Comparison of ENCODE assay signal across 10 cellular contexts in the genomic region with DNA sequence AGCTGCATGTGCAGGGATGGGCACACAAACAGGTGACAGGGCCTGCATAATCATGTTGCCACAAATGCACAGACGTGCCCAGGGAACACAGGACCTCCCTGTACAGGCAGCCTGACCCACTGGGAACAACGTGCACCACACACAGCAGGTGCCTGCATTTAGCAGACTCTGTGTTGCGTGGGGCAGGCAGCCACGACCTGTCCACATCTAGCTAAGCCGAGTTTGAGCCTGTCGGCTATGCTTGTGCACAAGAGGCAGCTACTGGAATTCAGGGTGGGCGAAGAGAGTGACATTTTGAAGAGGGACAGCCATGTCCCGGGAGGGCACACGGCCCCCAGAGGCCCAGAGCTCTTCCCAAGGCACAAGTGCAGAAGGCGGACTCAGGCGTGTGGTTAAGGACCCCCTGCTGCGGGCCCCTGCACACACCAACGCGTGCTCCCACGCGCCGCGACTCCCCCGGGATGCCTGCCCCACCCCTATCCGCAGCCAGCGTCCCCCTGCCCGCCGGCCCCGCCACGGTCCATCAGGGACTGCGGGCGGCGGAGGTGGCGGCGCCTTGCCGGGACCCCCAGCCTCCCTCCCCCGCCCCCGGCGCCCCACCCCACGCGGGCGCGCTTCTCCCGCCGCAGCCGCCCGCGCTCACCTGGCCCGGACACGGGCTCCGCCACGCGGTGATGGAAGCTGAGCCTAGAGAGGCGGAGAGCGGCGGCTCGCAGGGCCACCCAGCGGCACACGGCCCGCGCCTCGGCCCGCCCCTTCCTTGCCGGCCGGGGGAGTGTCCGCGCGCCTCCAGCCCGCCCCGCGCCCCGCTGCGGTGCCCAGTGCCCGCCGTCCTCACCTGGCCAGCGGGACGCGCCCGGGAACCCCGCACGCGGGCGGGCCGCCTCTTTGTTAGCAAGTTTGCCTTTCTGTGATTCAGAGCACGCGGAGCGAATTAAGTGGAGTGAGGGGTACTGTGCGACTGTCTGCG.
DNase-seq lines count a peak whose midpoint lies in the region; ATAC-seq and TF ChIP-seq lines count a peak whose summit lies in the region.
"Had no signal": no experiment of that assay in that cellular context is flagged by ENCODE, and none has a peak within 500 bp of the region (broad histone marks: within the 10 kb centered on the region; RNA-seq: fewer than 3 reads in every experiment).

No MANE protein-coding gene starts in this region.

- H3K27ac ChIP-seq in lower lobe of right lung: no peak overlapping the region

- ATAC-seq in lower lobe of right lung: peak; percentile 82 to 86
- ATAC-seq in HG02973 (IDR thresholded peaks at IDR 0.05; ENCODE audit: unreplicated experiment): no peak
- ATAC-seq in HG02970 (IDR thresholded peaks at IDR 0.05; ENCODE audit: low FRiP score, unreplicated experiment): no peak

- H3K9me3 ChIP-seq in lower lobe of right lung (no peaks in the 10 kb centered on the region), BE2C (no peaks in the 10 kb centered on the region)

- H3K27me3 ChIP-seq in lower lobe of right lung (ENCODE audit: low read depth) (peaks cover 52% of the 10 kb centered on the region), BE2C (peaks cover 73% of the 10 kb centered on the region)

- peak overlapping the region; percentile 36 for H3K4me3 ChIP-seq in lower lobe of right lung
- no peak overlapping the region for H3K4me3 ChIP-seq in BE2C (ENCODE audit: low read depth, low read length)

- DNase-seq in 8988T (peak; percentile 74), HPDE6-E6E7 (ENCODE audit: extremely low spot score) (peak; percentile 42), dermis blood vessel endothelial cell (peak; percentile 26), lower lobe of right lung (peak; percentile 52), BE2C (no peak), hippocampal formation (lab: John Stamatoyannopoulos, UW) (no peak)
- DNase-seq: activated naive CD4-positive, alpha-beta T cell treated with anti-CD3 and anti-CD28 coated beads, Interleukin-2, amount 50 U/mL, for 16 hours; OCI-M1 had no signal

- H3K4me1 ChIP-seq in lower lobe of right lung: peaks cover 4% of the 10 kb centered on the region
- no peaks in the 10 kb centered on the region for H3K4me1 ChIP-seq in BE2C

- H3K36me3 ChIP-seq in lower lobe of right lung (no peaks in the 10 kb centered on the region), BE2C (no peaks in the 10 kb centered on the region)

- intact Hi-C loops in lower lobe of right lung (cut with DNase I): no loop called here

- TF ChIP-seq CTCF in lower lobe of right lung (IDR thresholded peaks at IDR 0.05) (no peak), BE2C (IDR thresholded peaks at IDR 0.05; ENCODE audit: low read depth, low read length) (no peak)

Comparison
In these comparisons a context has a peak if more than half of its experiments do, and no peak if none do; other contexts are left out.
1. DNase-seq: peak in 8988T (single experiment), HPDE6-E6E7 (single experiment), dermis blood vessel endothelial cell (single experiment) and lower lobe of right lung (single experiment); none in BE2C (single experiment) and hippocampal formation (0 of 2).
2. ATAC-seq: peak in lower lobe of right lung (2 of 2); none in HG02973 (single experiment) and HG02970 (single experiment).